8 cellular contexts compared by ENCODE assay signal in the genomic region with DNA sequence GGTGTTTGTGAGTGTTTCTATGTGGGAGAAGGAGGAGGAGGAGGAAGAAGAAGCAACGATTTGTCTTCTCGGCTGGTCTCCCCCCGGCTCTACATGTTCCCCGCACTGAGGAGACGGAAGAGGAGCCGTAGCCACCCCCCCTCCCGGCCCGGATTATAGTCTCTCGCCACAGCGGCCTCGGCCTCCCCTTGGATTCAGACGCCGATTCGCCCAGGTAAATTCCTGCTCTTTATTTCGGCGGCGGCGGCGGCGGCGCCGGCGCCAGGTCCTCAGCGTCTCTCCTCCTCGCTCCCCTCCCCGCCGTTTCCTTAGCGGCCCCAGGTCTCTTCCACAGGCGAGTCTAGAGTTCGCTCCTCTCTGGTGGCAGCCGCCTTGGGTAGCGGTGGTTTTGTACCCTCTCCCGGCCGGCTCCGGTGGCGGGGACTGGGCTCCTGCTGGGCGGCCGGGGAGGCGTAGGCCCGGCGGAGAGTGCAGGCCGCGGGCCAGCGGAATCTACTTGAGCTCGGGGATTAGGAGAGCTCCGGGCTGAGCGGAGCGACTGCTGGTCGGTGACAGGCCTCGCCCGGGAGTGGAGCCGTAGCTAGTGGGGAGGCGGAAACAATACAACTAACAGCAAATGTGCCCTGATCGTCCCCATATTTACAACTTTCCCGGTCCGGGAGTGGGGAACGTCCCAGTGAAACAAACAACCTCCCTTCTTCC. TPM values are rescaled to one million over a fixed set of nuclear protein-coding genes. Genes with fewer than 3 reads are reported as not detected.
A peak's percentile ranks its signal among the peaks of the same experiment; 100 is the strongest.
DNase-seq lines count a peak whose midpoint lies in the region; ATAC-seq and TF ChIP-seq lines count a peak whose summit lies in the region.

No MANE protein-coding gene starts in this region.

- no peak for TF ChIP-seq CTCF in BJ (IDR thresholded peaks at IDR 0.05; ENCODE audit: insufficient read depth, low read depth, low read length)
- no peak for TF ChIP-seq CTCF in PC-9 (conservative IDR thresholded peaks at IDR 0.05)

- H3K27ac ChIP-seq in HUES64 (ENCODE audit: low read depth, low read length) (peak overlapping the region; percentile 93), PC-9 (peak overlapping the region; percentile 82), subcutaneous abdominal adipose tissue (ENCODE audit: low read depth, low read length) (peak overlapping the region; percentile 98)

- no peak for DNase-seq in BJ (ENCODE audit: low read depth)
- DNase-seq in PC-9: peak; percentile 56 to 69
- peak; percentile 40 for DNase-seq in activated gamma-delta T cell (lab: John Stamatoyannopoulos, UW)
- peak; percentile 62 for DNase-seq in foreskin melanocyte

- peak; percentile 13 for ATAC-seq in GM19467 (IDR thresholded peaks at IDR 0.05; ENCODE audit: unreplicated experiment)

- H3K4me1 ChIP-seq in HUES64 (ENCODE audit: insufficient read depth, low read length) (peaks cover 34% of the 10 kb centered on the region), PC-9 (replicated peaks; ENCODE audit: insufficient read depth) (peaks cover 62% of the 10 kb centered on the region), neuron (ENCODE audit: insufficient read depth, low read length) (peaks cover 36% of the 10 kb centered on the region), subcutaneous abdominal adipose tissue (ENCODE audit: control insufficient read depth in 5 of 5, insufficient read depth in 5 of 5, low read length in 5 of 5) (peaks cover 0 to 59% (median 44%) of the 10 kb centered on the region in 5 donors)

- no peaks in the 10 kb centered on the region for H3K9me2 ChIP-seq in PC-9 (ENCODE audit: insufficient read depth)

- peaks cover 51% of the 10 kb centered on the region for H4K20me1 ChIP-seq in PC-9 (ENCODE audit: insufficient read depth)

- H3K4me3 ChIP-seq in BJ (ENCODE audit: low read depth, low read length): peak overlapping the region; percentile 95
- H3K4me3 ChIP-seq in HUES64 (ENCODE audit: low read length): peak overlapping the region; percentile 94
- peak overlapping the region; percentile 81 for H3K4me3 ChIP-seq in PC-9
- H3K4me3 ChIP-seq in neuron (ENCODE audit: low read length): peak overlapping the region; percentile 90
- peak overlapping the region; percentile 78 to 98 (median 98) for H3K4me3 ChIP-seq in subcutaneous abdominal adipose tissue (ENCODE audit: low read depth in 1 of 5, low read length in 5 of 5)

- CTCF ChIA-PET in BJ (lab: Yijun Ruan, JAX) (interaction anchor here (0.8 to 1.9 kb wide), 5 partner anchors 27 to 138 kb away, joined by 3 to 8 read pairs (median 4); no protein-coding TSS in a partner anchor), PC-9 (lab: Charles Lee) (interaction anchor here (0.7 to 0.8 kb wide), 2 partner anchors 38 to 479 kb away, joined by 6 to 12 read pairs; no protein-coding TSS in a partner anchor)

- H3K79me2 ChIP-seq in PC-9 (ENCODE audit: low read depth): peaks cover 97% of the 10 kb centered on the region

- peaks cover 31% of the 10 kb centered on the region for H3F3A ChIP-seq in PC-9 (ENCODE audit: insufficient read depth, low read depth)

- no peaks in the 10 kb centered on the region for H3K9me3 ChIP-seq in HUES64 (ENCODE audit: insufficient read depth, low read depth, low read length)
- no peaks in the 10 kb centered on the region for H3K9me3 ChIP-seq in PC-9 (ENCODE audit: insufficient read depth, low read depth)
- H3K9me3 ChIP-seq in neuron (ENCODE audit: low read length): no peaks in the 10 kb centered on the region
- H3K9me3 ChIP-seq in subcutaneous abdominal adipose tissue (ENCODE audit: control insufficient read depth in 5 of 5, low read length in 5 of 5): no peaks in the 10 kb centered on the region

- H3K9ac ChIP-seq in HUES64 (ENCODE audit: low read depth, low read length) (peak overlapping the region; percentile 89), subcutaneous abdominal adipose tissue (ENCODE audit: low read length in 5 of 5) (peak overlapping the region; percentile 99)

- peak overlapping the region; percentile 94 for H3K4me2 ChIP-seq in PC-9

- H3K36me3 ChIP-seq in BJ (ENCODE audit: control insufficient read depth, insufficient read depth, low read length) (no peaks in the 10 kb centered on the region), HUES64 (ENCODE audit: insufficient read depth, low read length) (no peaks in the 10 kb centered on the region; the same call in 1 of the 2 replicates), PC-9 (ENCODE audit: low read depth) (no peaks in the 10 kb centered on the region), neuron (ENCODE audit: insufficient read depth, low read length) (peaks cover 5% of the 10 kb centered on the region), subcutaneous abdominal adipose tissue (ENCODE audit: control insufficient read depth in 5 of 5, insufficient read depth in 5 of 5, low read length in 5 of 5) (no peaks in the 10 kb centered on the region)

- H3K27me3 ChIP-seq in BJ (ENCODE audit: control insufficient read depth, insufficient read depth, low read length) (no peaks in the 10 kb centered on the region), HUES64 (ENCODE audit: insufficient read depth, low read length) (no peaks in the 10 kb centered on the region), PC-9 (ENCODE audit: insufficient read depth, low read depth) (no peaks in the 10 kb centered on the region), neuron (ENCODE audit: insufficient read depth, low read length) (no peaks in the 10 kb centered on the region), subcutaneous abdominal adipose tissue (ENCODE audit: control insufficient read depth in 5 of 5, insufficient read depth in 4 of 5, low read length in 5 of 5) (no peaks in the 10 kb centered on the region)

- POLR2A ChIA-PET in BJ (lab: Charles Lee) (interaction anchor here (0.6 kb wide), 1 partner anchor 25 kb away, joined by 3 read pairs; no protein-coding TSS in a partner anchor), PC-9 (lab: Charles Lee; ENCODE audit: unreplicated experiment) (interaction anchor here (0.6 kb wide), 1 partner anchor 726 kb away, joined by 4 read pairs; a partner anchor contains a TSS)

- intact Hi-C loops in PC-9 (cut with micrococcal nuclease; ENCODE audit: unreplicated experiment): loop anchor here (1.0 to 10.0 kb wide), 5 partner anchors 130 to 1952 kb away; a partner anchor contains a TSS

- WGBS in HUES64: under 1% methylated on average over 56 of the region's 57 CpGs

- H2AFZ ChIP-seq in PC-9 (peak overlapping the region; percentile 92), neuron (ENCODE audit: low read depth, low read length) (peak overlapping the region; percentile 78)

- TSS peak; percentile 41 for BruUV-seq in PC-9 (replicated peaks; lab: Mats Ljungman, UMichigan)

RNA-seq across cellular contexts. Expression of a gene that starts 0.5 kb away (rescaled TPM):
- polyA plus RNA-seq in BJ (2011; rRNA removed): 25.6 and 30.1 TPM in 2 replicates
- polyA minus RNA-seq in BJ (2011; rRNA and poly(A)+ RNA removed): 62.3 and 72.9 TPM in 2 replicates
- 25.5 TPM for polyA plus RNA-seq in HUES64 (2013, experiment 1 of 2)
- 28.7 TPM for polyA plus RNA-seq in HUES64 (2013, experiment 2 of 2)
- 83.8 and 124 TPM in 2 replicates for total RNA-seq in PC-9 (2021)
